8 cellular contexts compared by ENCODE assay signal in the genomic region with DNA sequence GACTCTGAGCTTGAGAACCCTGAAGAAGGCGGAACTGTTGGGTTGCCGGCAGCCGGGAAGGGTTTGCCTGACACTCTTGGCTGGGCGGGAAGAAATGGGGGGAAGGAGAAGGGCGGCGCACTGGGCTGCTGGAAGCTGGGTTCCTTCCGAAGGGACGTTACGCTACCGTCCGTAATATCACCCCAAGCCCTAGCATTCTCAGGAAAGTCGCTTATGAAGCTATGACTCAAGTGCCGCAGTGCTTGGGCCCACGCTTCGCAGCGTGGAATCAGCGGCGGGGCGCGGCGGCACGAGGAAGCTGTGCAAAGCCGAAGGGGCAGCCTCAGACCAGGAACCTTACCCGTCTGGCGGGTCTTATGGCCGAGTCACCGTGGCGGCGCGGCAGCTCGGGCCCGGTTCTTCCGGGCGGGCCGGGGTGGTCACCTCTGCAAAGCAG. TPM values are rescaled to one million over a fixed set of nuclear protein-coding genes. Genes with fewer than 3 reads are reported as not detected.
A peak's percentile ranks its signal among the peaks of the same experiment; 100 is the strongest.
DNase-seq lines count a peak whose midpoint lies in the region; ATAC-seq and TF ChIP-seq lines count a peak whose summit lies in the region.

No MANE protein-coding gene starts in this region.

- peak; percentile 75 for ATAC-seq in HG02623 (IDR thresholded peaks at IDR 0.05; ENCODE audit: unreplicated experiment)
- peak; percentile 95 for ATAC-seq in sciatic nerve
- ATAC-seq in GM21619 (IDR thresholded peaks at IDR 0.05; ENCODE audit: unreplicated experiment) = no peak

- H3K4me3 ChIP-seq in hepatocyte = peak overlapping the region; percentile 18

- 63% methylated on average over 24 of the region's 35 CpGs for WGBS in hepatocyte (ENCODE audit: low lambda C conversion rate, missing lambda C conversion rate)

- DNase-seq in GF-D8 (lab: John Stamatoyannopoulos, UW) (peak; percentile 72), T follicular helper cell (ENCODE audit: low read depth) (peak; percentile 9), hepatocyte (ENCODE audit: low spot score) (peak; percentile 52), sciatic nerve (ENCODE audit: low spot score) (peak; percentile 84), NCI-H146 treated with DMSO at 0.1 percent for 48 hours (lab: John Stamatoyannopoulos, UW; ENCODE audit: unreplicated experiment) (no peak)

- H3K27me3 ChIP-seq in hepatocyte = no peaks in the 10 kb centered on the region

- no peaks in the 10 kb centered on the region for H3K9me3 ChIP-seq in hepatocyte (ENCODE audit: low read depth)

- TF ChIP-seq CTCF in hepatocyte (IDR thresholded peaks at IDR 0.05; ENCODE audit: poor library complexity) = no peak

- H3K27ac ChIP-seq in angular gyrus (ENCODE audit: low read depth, low read length) (peak overlapping the region; percentile 46), hepatocyte (peak overlapping the region; percentile 66)

- no peaks in the 10 kb centered on the region for H4K20me1 ChIP-seq in hepatocyte (ENCODE audit: insufficient read depth, poor library complexity, severe bottlenecking)

- no peaks in the 10 kb centered on the region for H3K9me2 ChIP-seq in hepatocyte (replicated peaks; ENCODE audit: insufficient read depth)

- H2AFZ ChIP-seq in hepatocyte = peak overlapping the region; percentile 43

- no peaks in the 10 kb centered on the region for H3K36me3 ChIP-seq in hepatocyte (replicated peaks; ENCODE audit: insufficient read depth, low read depth)

- intact Hi-C loops in sciatic nerve (cut with DNase I) = no loop called here

- H3K4me2 ChIP-seq in hepatocyte = peak overlapping the region; percentile 69

- no peaks in the 10 kb centered on the region for H3K79me2 ChIP-seq in hepatocyte

- H3K4me1 ChIP-seq in hepatocyte (ENCODE audit: insufficient read depth) = no peaks in the 10 kb centered on the region

RNA-seq across cellular contexts. Expression of gene SIGLEC15, which starts 50.2 kb away (rescaled TPM):
- 0.24 and 0.30 TPM in 2 replicates for total RNA-seq in hepatocyte
- polyA plus RNA-seq in hepatocyte = 1.3 and 1.5 TPM in 2 replicates
- 0.31 TPM for total RNA-seq in sciatic nerve

RNA-seq across cellular contexts. Expression of gene SLC14A1, which starts 51.3 kb away (rescaled TPM):
- total RNA-seq in hepatocyte (0.88 and 4.1 TPM in 2 replicates), sciatic nerve (5.5 TPM)
- polyA plus RNA-seq in hepatocyte = 0.81 and 0.98 TPM in 2 replicates
